2 cellular contexts compared by ENCODE assay signal in the genomic region with DNA sequence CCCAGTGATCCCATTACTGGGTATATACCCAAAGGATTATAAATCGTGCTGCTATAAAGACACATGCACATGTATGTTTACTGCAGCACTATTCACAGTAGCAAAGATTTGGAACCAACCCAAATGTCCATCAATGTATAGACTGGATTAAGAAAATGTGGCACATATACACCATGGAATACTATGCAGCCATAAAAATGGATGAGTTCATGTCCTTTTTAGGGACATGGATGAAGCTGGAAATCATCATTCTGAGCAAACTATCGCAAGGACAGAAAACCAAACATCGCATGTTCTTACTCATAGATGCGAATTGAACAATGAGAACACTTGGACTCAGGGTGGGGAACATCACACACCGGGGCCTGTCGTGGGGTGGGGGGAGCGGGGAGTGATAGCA. TPM values are rescaled to one million over a fixed set of nuclear protein-coding genes. Genes with fewer than 3 reads are reported as not detected.
"Had no signal": no experiment of that assay in that cellular context is flagged by ENCODE, and none has a peak within 500 bp of the region (broad histone marks: within the 10 kb centered on the region; RNA-seq: fewer than 3 reads in every experiment).

No MANE protein-coding gene starts in this region.

RNA-seq across cellular contexts. Expression of a gene that starts 36.0 kb away (rescaled TPM):
- total RNA-seq: LHCN-M2, M059J had no signal
